In genomic region chr9:132590037-132590317, GRCh38 we compare ENCODE assay signal across 18 cellular contexts. TPM values are rescaled to one million over a fixed set of nuclear protein-coding genes. Genes with fewer than 3 reads are reported as not detected.
DNase-seq lines count a peak whose midpoint lies in the region; ATAC-seq and TF ChIP-seq lines count a peak whose summit lies in the region.
"Had no signal": no experiment of that assay in that cellular context is flagged by ENCODE, and none has a peak within 500 bp of the region (broad histone marks: within the 10 kb centered on the region; RNA-seq: fewer than 3 reads in every experiment).

No MANE protein-coding gene starts in this region.

- H2BK20ac ChIP-seq in H9 (ENCODE audit: low read depth, low read length, poor library complexity, severe bottlenecking) = no peak overlapping the region

- H3K9me3 Mint-ChIP-seq in H9 = peaks cover 3% of the 10 kb centered on the region in 2 experiments; a peak in 2 of 5 replicates
- H3K9me3 Mint-ChIP-seq in central memory CD8-positive, alpha-beta T cell = no peaks in the 10 kb centered on the region
- no peaks in the 10 kb centered on the region for H3K9me3 Mint-ChIP-seq in stimulated activated naive B cell treated with anti-CD40 and anti-IgM and Interleukin-4, amounts not matched to agents 10 μg/mL and 1 μg/mL and 100 μg/mL, for 72 hours
- H3K9me3 Mint-ChIP-seq: CD8-positive, alpha-beta T cell had no signal

- H3K36me3 ChIP-seq in iPS-18a (ENCODE audit: control insufficient read depth, low read depth, low read length) (no peaks in the 10 kb centered on the region), heart right ventricle (peaks cover 0 to 19% (median 8%) of the 10 kb centered on the region in 9 donors)

- H3K4me3 Mint-ChIP-seq in H9 = peak overlapping the region; percentile 53 to 75
- H3K4me3 Mint-ChIP-seq in central memory CD8-positive, alpha-beta T cell = peak overlapping the region; percentile 29
- H3K4me3 Mint-ChIP-seq in stimulated activated naive B cell treated with anti-CD40 and anti-IgM and Interleukin-4, amounts not matched to agents 10 μg/mL and 1 μg/mL and 100 μg/mL, for 72 hours = peak overlapping the region; percentile 62 to 76
- H3K4me3 Mint-ChIP-seq: CD8-positive, alpha-beta T cell had no signal

- peak overlapping the region; percentile 52 for H3K4me2 ChIP-seq in H9 (ENCODE audit: insufficient read depth, insufficient read length, low read length)

- peaks cover 83% of the 10 kb centered on the region for H3K27me3 Mint-ChIP-seq in H9 (ENCODE audit: low read depth)
- H3K27me3 Mint-ChIP-seq in central memory CD8-positive, alpha-beta T cell = peaks cover 92% of the 10 kb centered on the region
- H3K27me3 Mint-ChIP-seq in stimulated activated naive B cell treated with anti-CD40 and anti-IgM and Interleukin-4, amounts not matched to agents 10 μg/mL and 1 μg/mL and 100 μg/mL, for 72 hours = peaks cover 49 to 79% of the 10 kb centered on the region in 2 donors

- H4K20me1 ChIP-seq in H9 (ENCODE audit: control insufficient read depth, insufficient read depth, insufficient read length) = no peaks in the 10 kb centered on the region

- no peak overlapping the region for H2BK5ac ChIP-seq in H9 (ENCODE audit: insufficient read length, low read length)

- intact Hi-C loops in heart right ventricle (cut with DNase I) = no loop called here

- no peak overlapping the region for H4K8ac ChIP-seq in H9 (replicated peaks; ENCODE audit: insufficient read length, low read depth, low read length)

- H3K9me3 ChIP-seq in H9 (ENCODE audit: control insufficient read depth, low read depth, low read length) = no peaks in the 10 kb centered on the region
- H3K9me3 ChIP-seq in iPS-18a (ENCODE audit: control insufficient read depth, low read depth, low read length) = no peaks in the 10 kb centered on the region
- no peaks in the 10 kb centered on the region for H3K9me3 ChIP-seq in heart right ventricle
- H3K9me3 ChIP-seq: BE2C, SJSA1 had no signal

- peak overlapping the region; percentile 56 for H3K4me3 ChIP-seq in iPS-18a (ENCODE audit: low read length)
- no peak overlapping the region for H3K4me3 ChIP-seq in heart right ventricle
- H3K4me3 ChIP-seq: K562, SJSA1 had no signal

- no peak overlapping the region for H3K18ac ChIP-seq in H9 (ENCODE audit: insufficient read length, low read depth, low read length)

- H2BK12ac ChIP-seq in H9 (ENCODE audit: insufficient read length, low read depth, low read length) = no peak overlapping the region

- no peak overlapping the region for H3K4ac ChIP-seq in H9 (ENCODE audit: low read depth, low read length)

- H3K9ac ChIP-seq in H9 (ENCODE audit: extremely low read depth, insufficient read length, low read length) (no peak overlapping the region), iPS-18a (ENCODE audit: low read length) (peak overlapping the region; percentile 26)

- H4K5ac ChIP-seq in H9 (ENCODE audit: insufficient read length, low read depth, low read length) = no peak overlapping the region

- no peak overlapping the region for H3K14ac ChIP-seq in H9 (ENCODE audit: insufficient read depth, low read length)

- H3K27me3 ChIP-seq in H9 (ENCODE audit: insufficient read depth, low read length) (peaks cover 72% of the 10 kb centered on the region), iPS-18a (ENCODE audit: control insufficient read depth, insufficient read depth, low read length) (peaks cover 87% of the 10 kb centered on the region), heart right ventricle (peaks cover 36 to 79% (median 76%) of the 10 kb centered on the region in 7 donors)

- no peak overlapping the region for H3K27ac Mint-ChIP-seq in H9
- H3K27ac Mint-ChIP-seq in central memory CD8-positive, alpha-beta T cell (ENCODE audit: low read depth) = peak overlapping the region; percentile 62
- H3K27ac Mint-ChIP-seq in stimulated activated naive B cell treated with anti-CD40 and anti-IgM and Interleukin-4, amounts not matched to agents 10 μg/mL and 1 μg/mL and 100 μg/mL, for 72 hours = peak overlapping the region; percentile 87
- H3K27ac Mint-ChIP-seq: CD8-positive, alpha-beta T cell had no signal

- H2AK5ac ChIP-seq in H9 (ENCODE audit: insufficient read length, low read length) = no peak overlapping the region

- peaks cover 23% of the 10 kb centered on the region for H3K23me2 ChIP-seq in H9 (ENCODE audit: insufficient read length, low read depth, low read length, poor library complexity, severe bottlenecking)

- H3K4me1 Mint-ChIP-seq in H9 = peaks cover 41 to 66% of the 10 kb centered on the region in 2 experiments
- H3K4me1 Mint-ChIP-seq in central memory CD8-positive, alpha-beta T cell = peaks cover 24% of the 10 kb centered on the region
- peaks cover 22 to 40% of the 10 kb centered on the region in 2 donors for H3K4me1 Mint-ChIP-seq in stimulated activated naive B cell treated with anti-CD40 and anti-IgM and Interleukin-4, amounts not matched to agents 10 μg/mL and 1 μg/mL and 100 μg/mL, for 72 hours

- no CpG with 5 or more reads among the region's 17 CpGs for WGBS in H9 (ENCODE audit: extremely low coverage, insufficient read length, low lambda C conversion rate)
- 2 to 3% methylated on average over 17 of the region's 17 CpGs for WGBS in heart right ventricle, 2 donors

- DNase-seq in H9 = no peak
- DNase-seq in central memory CD8-positive, alpha-beta T cell (ENCODE audit: low spot score in 2 of 2) = no peak
- no peak for DNase-seq in stimulated activated naive B cell treated with anti-CD40 and anti-IgM and Interleukin-4, amounts not matched to agents 10 μg/mL and 1 μg/mL and 100 μg/mL, for 72 hours
- no peak for DNase-seq in heart right ventricle
- DNase-seq in D341Med (ENCODE audit: low spot score) = no peak
- DNase-seq in NK-92 (lab: John Stamatoyannopoulos, UW; ENCODE audit: unreplicated experiment) = no peak
- DNase-seq: BE2C; CD8-positive, alpha-beta T cell; DMS 273 treated with DMSO at 0.1 percent for 48 hours; HCEC 1CT; NCI-H1092; NCI-H226; NK-92 treated with Interleukin-12 subunit alpha and Interleukin-12 subunit beta, amount 100 ng/mL, for 24 hours had no signal

- H3K79me1 ChIP-seq in H9 (ENCODE audit: insufficient read depth, low read depth, low read length, poor library complexity, severe bottlenecking) = no peaks in the 10 kb centered on the region

- TF ChIP-seq CTCF in H9 (conservative IDR thresholded peaks at IDR 0.05) (no peak), heart right ventricle (IDR thresholded peaks at IDR 0.05) (no peak)

- no peak overlapping the region for H3K56ac ChIP-seq in H9 (ENCODE audit: insufficient read length, low read depth, low read length)

- H3K36me3 Mint-ChIP-seq in H9 (ENCODE audit: insufficient read depth in 1 of 3, low read depth in 3 of 3) = peaks cover 2 to 17% (median 2%) of the 10 kb centered on the region in 3 experiments; a peak in 4 of 7 replicates
- peaks cover 12% of the 10 kb centered on the region for H3K36me3 Mint-ChIP-seq in central memory CD8-positive, alpha-beta T cell (ENCODE audit: insufficient read depth)
- peaks cover 28 to 34% of the 10 kb centered on the region in 2 donors for H3K36me3 Mint-ChIP-seq in stimulated activated naive B cell treated with anti-CD40 and anti-IgM and Interleukin-4, amounts not matched to agents 10 μg/mL and 1 μg/mL and 100 μg/mL, for 72 hours

- ATAC-seq in central memory CD8-positive, alpha-beta T cell (replicated peaks; ENCODE audit: extremely low read depth, poor library complexity, severe bottlenecking) = no peak
- ATAC-seq in stimulated activated naive B cell treated with anti-CD40 and anti-IgM and Interleukin-4, amounts not matched to agents 10 μg/mL and 1 μg/mL and 100 μg/mL, for 72 hours (replicated peaks) = no peak
- no peak for ATAC-seq in heart right ventricle
- ATAC-seq: CD8-positive, alpha-beta T cell; K562 had no signal

- H3K23ac ChIP-seq in H9 (ENCODE audit: insufficient read length, low read depth, low read length) = no peak overlapping the region

- no peak overlapping the region for H2BK120ac ChIP-seq in H9 (ENCODE audit: low read depth, low read length, poor library complexity, severe bottlenecking)

- no peaks in the 10 kb centered on the region for H3K79me2 ChIP-seq in H9 (ENCODE audit: insufficient read depth, low read length)

- peaks cover 7% of the 10 kb centered on the region; the same call in 1 of the 2 replicates for H3K4me1 ChIP-seq in H9 (ENCODE audit: insufficient read depth, low read length)
- H3K4me1 ChIP-seq in iPS-18a (ENCODE audit: control insufficient read depth, low read depth, low read length) = peaks cover 41% of the 10 kb centered on the region
- peaks cover 0 to 21% (median 8%) of the 10 kb centered on the region in 9 donors for H3K4me1 ChIP-seq in heart right ventricle
- H3K4me1 ChIP-seq: BE2C had no signal

- H3K27ac ChIP-seq in H9 (ENCODE audit: insufficient read length, low read depth, low read length) = no peak overlapping the region
- no peak overlapping the region for H3K27ac ChIP-seq in iPS-18a (ENCODE audit: low read length)
- no peak overlapping the region for H3K27ac ChIP-seq in heart right ventricle
- H3K27ac ChIP-seq: SJSA1 had no signal

- no peak overlapping the region for H2AFZ ChIP-seq in H9 (ENCODE audit: low read length)

- no peak overlapping the region for H2BK15ac ChIP-seq in H9 (ENCODE audit: low read depth, low read length)

- H4K91ac ChIP-seq in H9 (ENCODE audit: insufficient read length, low read depth, low read length) = no peak overlapping the region

- no peak overlapping the region for H3T11ph ChIP-seq in H9 (ENCODE audit: low read length)

RNA-seq across cellular contexts. Expression of gene BARHL1, which starts 7.6 kb away (rescaled TPM):
- total RNA-seq in H9 (2021) = not detected in 2 replicates
- total RNA-seq in heart right ventricle = not detected
- not detected for polyA plus RNA-seq in heart right ventricle
- total RNA-seq: CD8-positive, alpha-beta T cell; K562; M059J; SJSA1 had no signal
- polyA plus RNA-seq: AG04450, K562 had no signal

Comparison
In these comparisons a context has a peak if more than half of its experiments do, and no peak if none do; other contexts are left out.
1. H3K27ac Mint-ChIP-seq: peak in central memory CD8-positive, alpha-beta T cell (single experiment) and stimulated activated naive B cell treated with anti-CD40 and anti-IgM and Interleukin-4, amounts not matched to agents 10 μg/mL and 1 μg/mL and 100 μg/mL, for 72 hours (single experiment); none in H9 (0 of 3).
2. Peak in every context shown above with its lines, with median percentiles within 50 percentile points of each other: H3K4me3 Mint-ChIP-seq.